In the genomic region with DNA sequence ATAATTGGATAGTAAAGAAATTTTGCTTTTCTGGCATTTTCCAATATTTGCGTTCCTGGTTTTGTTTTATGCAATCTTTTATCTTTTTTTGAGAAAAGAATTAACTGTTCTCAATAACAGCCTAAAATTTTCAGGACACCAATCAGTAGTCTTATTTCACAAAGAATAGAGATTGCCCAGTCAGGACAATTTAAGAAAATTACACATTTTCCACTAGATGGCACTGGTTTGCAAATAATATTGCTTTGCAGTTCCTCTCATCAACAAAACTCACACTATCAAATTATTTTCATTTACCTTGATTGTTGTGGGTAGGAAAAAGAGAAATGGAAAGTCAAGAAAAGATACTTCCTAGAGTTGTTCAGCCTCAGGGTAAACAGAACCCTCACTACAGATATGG, we compare ENCODE assay signal across 8 cellular contexts. TPM values are rescaled to one million over a fixed set of nuclear protein-coding genes. Genes with fewer than 3 reads are reported as not detected.
DNase-seq lines count a peak whose midpoint lies in the region; ATAC-seq, FAIRE-seq and TF ChIP-seq lines count a peak whose summit lies in the region.

No MANE protein-coding gene starts in this region.

- TF ChIP-seq POLR2A in uterus (IDR thresholded peaks at IDR 0.05) = no peak

- no peak overlapping the region for H3K27ac ChIP-seq in uterus
- no peak overlapping the region for H3K27ac ChIP-seq in effector memory CD4-positive, alpha-beta T cell (ENCODE audit: insufficient read depth, low read length, poor library complexity, severe bottlenecking)

- TF ChIP-seq CTCF in GM12872 (IDR thresholded peaks at IDR 0.05; ENCODE audit: insufficient read depth, low read depth, low read length) (peak; percentile 52; the same call in 2 of the 3 replicates), activated B cell treated with CpG ODN at 0.5 μM for 24 hours (IDR thresholded peaks at IDR 0.05) (peak; percentile 26), uterus (IDR thresholded peaks at IDR 0.05) (peak; percentile 26 to 51 (median 42))

- peaks cover 4% of the 10 kb centered on the region for H3K36me3 Mint-ChIP-seq in activated B cell treated with CpG ODN at 0.5 μM for 24 hours (ENCODE audit: low read depth)

- H3K27me3 Mint-ChIP-seq in activated B cell treated with CpG ODN at 0.5 μM for 24 hours = no peaks in the 10 kb centered on the region

- H3K27me3 ChIP-seq in uterus = no peaks in the 10 kb centered on the region
- no peaks in the 10 kb centered on the region for H3K27me3 ChIP-seq in effector memory CD4-positive, alpha-beta T cell (replicated peaks; ENCODE audit: control insufficient read depth, insufficient read depth, low read length, poor library complexity, severe bottlenecking)

- no peaks in the 10 kb centered on the region for H3K36me3 ChIP-seq in uterus
- H3K36me3 ChIP-seq in effector memory CD4-positive, alpha-beta T cell (ENCODE audit: control insufficient read depth, insufficient read depth, low read length) = no peaks in the 10 kb centered on the region

- DNase-seq in NCI-H2081 (lab: John Stamatoyannopoulos, UW) (peak; percentile 46 to 63), activated B cell treated with CpG ODN at 0.5 μM for 24 hours (no peak), inferior parietal cortex (ENCODE audit: extremely low spot score) (peak; percentile 77), uterus (no peak), sciatic nerve (ENCODE audit: low spot score) (no peak)
- no peak for DNase-seq in effector memory CD4-positive, alpha-beta T cell

- ATAC-seq in activated B cell treated with CpG ODN at 0.5 μM for 24 hours (ENCODE audit: low read depth) = no peak
- no peak for ATAC-seq in sciatic nerve

- H3K4me3 Mint-ChIP-seq in activated B cell treated with CpG ODN at 0.5 μM for 24 hours = peak overlapping the region; percentile 57

- peak; percentile 96 for FAIRE-seq in A204.1 (lab: Jason Lieb, UNC)

- H3K4me1 Mint-ChIP-seq in activated B cell treated with CpG ODN at 0.5 μM for 24 hours = peaks cover 31% of the 10 kb centered on the region

- intact Hi-C loops in activated B cell treated with CpG ODN at 0.5 μM for 24 hours (cut with micrococcal nuclease) = loop anchor here (5.0 to 10.0 kb wide), 4 partner anchors 87 to 1897 kb away; partner anchors contain the start of gene CWC22
- intact Hi-C loops in uterus (cut with DNase I; ENCODE audit: low total_unique reads) = no loop called here
- intact Hi-C loops in sciatic nerve (cut with DNase I) = no loop called here

- no peak overlapping the region for H3K27ac Mint-ChIP-seq in activated B cell treated with CpG ODN at 0.5 μM for 24 hours

- H3K4me3 ChIP-seq in uterus = no peak overlapping the region
- no peak overlapping the region for H3K4me3 ChIP-seq in effector memory CD4-positive, alpha-beta T cell (ENCODE audit: insufficient read depth, low read depth, low read length, poor library complexity, severe bottlenecking)

- POLR2A ChIA-PET in activated B cell treated with CpG ODN at 0.5 μM for 24 hours (lab: Charles Lee) = no interaction called here

- no peaks in the 10 kb centered on the region for H3K9me3 ChIP-seq in uterus
- H3K9me3 ChIP-seq in effector memory CD4-positive, alpha-beta T cell (ENCODE audit: control insufficient read depth, low read length) = no peaks in the 10 kb centered on the region

- CTCF ChIA-PET in activated B cell treated with CpG ODN at 0.5 μM for 24 hours (lab: Charles Lee) = interaction anchor here (2.6 kb wide), 1 partner anchor 304 kb away, joined by 8 read pairs; no protein-coding TSS in a partner anchor

- no peaks in the 10 kb centered on the region for H3K4me1 ChIP-seq in uterus
- peaks cover 11% of the 10 kb centered on the region for H3K4me1 ChIP-seq in effector memory CD4-positive, alpha-beta T cell (ENCODE audit: control insufficient read depth, insufficient read depth, low read length, poor library complexity, severe bottlenecking)

- no peaks in the 10 kb centered on the region for H3K9me3 Mint-ChIP-seq in activated B cell treated with CpG ODN at 0.5 μM for 24 hours

RNA-seq across cellular contexts. Expression of gene RBM45, which starts 2.4 kb away (rescaled TPM):
- 17.9 and 18.8 TPM in 2 replicates for total RNA-seq in activated B cell treated with CpG ODN at 0.5 μM for 24 hours
- 10 to 100 TPM in 2 of 4 donors, 1 to 10 TPM in 2; 4.7 to 31.9 (median 10.7) TPM for total RNA-seq in uterus
- total RNA-seq in sciatic nerve = 14.7 TPM

RNA-seq across cellular contexts. Expression of gene PDE11A, which starts 37.2 kb away (rescaled TPM):
- total RNA-seq in activated B cell treated with CpG ODN at 0.5 μM for 24 hours = not detected in 2 replicates
- total RNA-seq in uterus = 1 to 10 TPM in 2 of 4 donors, under 1 TPM in 1, not detected in 1; 0.85 to 2.3 (median 2.1) TPM
- total RNA-seq in sciatic nerve = 2.4 TPM

Comparison
In these comparisons a context has a peak if more than half of its experiments do, and no peak if none do; other contexts are left out.
1. DNase-seq: peak in NCI-H2081 (2 of 2) and inferior parietal cortex (single experiment); none in activated B cell treated with CpG ODN at 0.5 μM for 24 hours (single experiment), uterus (0 of 2), sciatic nerve (single experiment) and effector memory CD4-positive, alpha-beta T cell (0 of 3).
2. Peak in every context shown above with its lines, with median percentiles within 50 percentile points of each other: CTCF ChIP-seq.